Comparison of ENCODE assay signal across 8 cellular contexts in the genomic region with DNA sequence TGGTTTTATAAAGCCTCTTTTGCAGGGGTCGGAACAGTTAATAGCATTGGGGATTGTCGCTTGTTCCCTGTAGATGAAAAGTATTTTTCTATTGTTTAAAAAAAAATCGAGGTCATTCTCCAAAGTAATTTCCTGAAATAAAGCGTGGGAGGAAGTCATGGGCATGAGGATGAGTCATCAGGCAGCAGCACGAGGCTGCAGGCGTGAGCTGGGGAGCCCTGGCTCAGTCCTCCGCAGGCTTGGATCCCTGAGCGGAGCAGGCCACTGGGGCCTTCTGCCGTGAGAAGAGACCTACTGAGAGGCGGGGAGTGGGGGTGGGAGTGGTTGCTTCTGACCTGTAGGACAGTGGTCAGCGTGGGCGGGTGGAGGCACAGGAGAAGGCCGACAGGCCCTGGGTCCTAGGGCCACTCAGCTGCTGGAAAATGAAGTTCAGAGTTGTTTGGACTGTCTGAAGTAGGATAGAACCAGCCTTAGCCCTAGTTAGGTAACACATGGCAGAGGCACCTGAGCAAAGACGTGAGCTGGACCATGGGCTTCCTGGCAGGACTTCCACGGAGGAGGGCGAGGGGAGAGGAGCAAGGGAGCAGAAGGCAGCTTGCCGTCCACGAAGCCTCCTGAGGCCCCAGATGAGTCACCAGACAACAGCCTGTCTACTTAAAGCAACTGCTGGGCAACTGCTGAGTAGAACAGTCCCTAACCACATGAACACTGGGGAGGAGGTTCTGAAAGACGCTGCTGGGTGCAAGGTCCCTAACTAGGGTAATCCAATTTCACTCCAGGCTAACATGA. TPM values are rescaled to one million over a fixed set of nuclear protein-coding genes. Genes with fewer than 3 reads are reported as not detected.
DNase-seq lines count a peak whose midpoint lies in the region; ATAC-seq and TF ChIP-seq lines count a peak whose summit lies in the region.

No MANE protein-coding gene starts in this region.

- CTCF ChIA-PET in activated CD4-positive, alpha-beta memory T cell treated with anti-CD3 and anti-CD28 coated beads, Interleukin-2, amount 10 ng/mL, durations not matched to agents 7 days and 5 days (lab: Charles Lee), result interaction anchor here (0.7 to 1.0 kb wide), 4 partner anchors 8 to 57 kb away, joined by 3 to 8 read pairs (median 3); a partner anchor contains a TSS

- ATAC-seq in natural killer cell, result peak; percentile 18 to 50 (median 39)
- ATAC-seq in upper lobe of left lung (ENCODE audit: low FRiP score in 2 of 2), result peak; percentile 89 to 92
- ATAC-seq in HG03108 (IDR thresholded peaks at IDR 0.05; ENCODE audit: unreplicated experiment), result no peak

- intact Hi-C loops in natural killer cell (cut with micrococcal nuclease), result no loop called here

- H3K4me3 ChIP-seq in GM12865 (ENCODE audit: low read depth, low read length), result no peak overlapping the region
- no peak overlapping the region for H3K4me3 ChIP-seq in esophagus (ENCODE audit: low read depth in 1 of 2, low read length in 2 of 2)
- no peak overlapping the region for H3K4me3 ChIP-seq in upper lobe of left lung

- peak overlapping the region; percentile 86 for H3K27ac Mint-ChIP-seq in activated CD4-positive, alpha-beta memory T cell treated with anti-CD3 and anti-CD28 coated beads, Interleukin-2, amount 10 ng/mL, durations not matched to agents 7 days and 5 days
- peak overlapping the region in 1 of 2 donors; percentile 66 for H3K27ac Mint-ChIP-seq in natural killer cell

- peaks cover 13% of the 10 kb centered on the region for H3K9me3 Mint-ChIP-seq in activated CD4-positive, alpha-beta memory T cell treated with anti-CD3 and anti-CD28 coated beads, Interleukin-2, amount 10 ng/mL, durations not matched to agents 7 days and 5 days
- H3K9me3 Mint-ChIP-seq in natural killer cell, result no peaks in the 10 kb centered on the region

- POLR2A ChIA-PET in activated CD4-positive, alpha-beta memory T cell treated with anti-CD3 and anti-CD28 coated beads, Interleukin-2, amount 10 ng/mL, durations not matched to agents 7 days and 5 days (lab: Charles Lee), result interaction anchor here (0.8 to 9.5 kb wide), 10 partner anchors 8 to 225 kb away, joined by 3 to 177 read pairs (median 4); a partner anchor contains a TSS

- no peak overlapping the region for H3K4me3 Mint-ChIP-seq in activated CD4-positive, alpha-beta memory T cell treated with anti-CD3 and anti-CD28 coated beads, Interleukin-2, amount 10 ng/mL, durations not matched to agents 7 days and 5 days
- H3K4me3 Mint-ChIP-seq in natural killer cell, result no peak overlapping the region

- H3K27me3 ChIP-seq in esophagus (ENCODE audit: control insufficient read depth in 1 of 2, insufficient read depth in 2 of 2, low read length in 2 of 2) (no peaks in the 10 kb centered on the region), upper lobe of left lung (no peaks in the 10 kb centered on the region)

- 9 to 23% methylated on average over 19 of the region's 19 CpGs for WGBS in esophagus, 2 donors
- WGBS in upper lobe of left lung, 2 donors, result 22 to 34% methylated on average over 16 to 19 of the region's 19 CpGs

- peak in 2 of 4 donors; percentile 31 to 70 for TF ChIP-seq POLR2A in upper lobe of left lung (IDR thresholded peaks at IDR 0.05)

- H3K36me3 Mint-ChIP-seq in activated CD4-positive, alpha-beta memory T cell treated with anti-CD3 and anti-CD28 coated beads, Interleukin-2, amount 10 ng/mL, durations not matched to agents 7 days and 5 days (ENCODE audit: low read depth), result peaks cover 23% of the 10 kb centered on the region
- H3K36me3 Mint-ChIP-seq in natural killer cell, result no peaks in the 10 kb centered on the region

- H3K27ac ChIP-seq in esophagus (ENCODE audit: low read depth in 2 of 2, low read length in 1 of 2) (peak overlapping the region; percentile 94 to 97), upper lobe of left lung (peak overlapping the region; percentile 83 to 93 (median 90))

- H3K4me1 Mint-ChIP-seq in activated CD4-positive, alpha-beta memory T cell treated with anti-CD3 and anti-CD28 coated beads, Interleukin-2, amount 10 ng/mL, durations not matched to agents 7 days and 5 days, result peaks cover 41% of the 10 kb centered on the region
- peaks cover 19 to 21% of the 10 kb centered on the region in 2 donors for H3K4me1 Mint-ChIP-seq in natural killer cell

- no peak for TF ChIP-seq CTCF in GM12865 (IDR thresholded peaks at IDR 0.05; ENCODE audit: insufficient read depth, low read depth, low read length, missing control alignments)
- TF ChIP-seq CTCF in natural killer cell (IDR thresholded peaks at IDR 0.05), result no peak
- no peak for TF ChIP-seq CTCF in upper lobe of left lung (IDR thresholded peaks at IDR 0.05)

- TF ChIP-seq EP300 in Ishikawa (IDR thresholded peaks at IDR 0.05; ENCODE audit: borderline replicate concordance), result peak; percentile 52; the same call in 1 of the 2 replicates
- TF ChIP-seq EP300 in upper lobe of left lung (IDR thresholded peaks at IDR 0.05), result peak in 2 of 4 donors; percentile 86 to 97

- TF ChIP-seq RAD21 in Ishikawa (IDR thresholded peaks at IDR 0.05; ENCODE audit: low read depth), result no peak; the same call in 1 of the 2 replicates

- no peaks in the 10 kb centered on the region for H3K27me3 Mint-ChIP-seq in activated CD4-positive, alpha-beta memory T cell treated with anti-CD3 and anti-CD28 coated beads, Interleukin-2, amount 10 ng/mL, durations not matched to agents 7 days and 5 days
- H3K27me3 Mint-ChIP-seq in natural killer cell (ENCODE audit: low read depth in 2 of 2), result no peaks in the 10 kb centered on the region

- H3K9me3 ChIP-seq in esophagus (ENCODE audit: control insufficient read depth in 2 of 2, insufficient read depth in 1 of 2, low read depth in 1 of 2, low read length in 1 of 2) (no peaks in the 10 kb centered on the region), upper lobe of left lung (peaks cover 0 to 7% (median 0%) of the 10 kb centered on the region in 4 donors)

- H3K36me3 ChIP-seq in esophagus (ENCODE audit: control insufficient read depth in 2 of 2, insufficient read depth in 2 of 2, low read length in 1 of 2) (no peaks in the 10 kb centered on the region), upper lobe of left lung (no peaks in the 10 kb centered on the region)

- peaks cover 0 to 15% of the 10 kb centered on the region in 2 donors for H3K4me1 ChIP-seq in esophagus (ENCODE audit: control insufficient read depth in 2 of 2, insufficient read depth in 2 of 2, low read length in 1 of 2)
- peaks cover 35 to 57% (median 45%) of the 10 kb centered on the region in 4 donors for H3K4me1 ChIP-seq in upper lobe of left lung

- DNase-seq in GM12865 (ENCODE audit: low read depth), result peak; percentile 40
- DNase-seq in activated CD4-positive, alpha-beta memory T cell treated with anti-CD3 and anti-CD28 coated beads, Interleukin-2, amount 10 ng/mL, durations not matched to agents 7 days and 5 days, result peak; percentile 59
- no peak for DNase-seq in natural killer cell
- peak; percentile 91 for DNase-seq in upper lobe of left lung
- no peak for DNase-seq in NCI-H146 (lab: John Stamatoyannopoulos, UW)

TF ChIP-seq in Ishikawa, 13 proteins besides CTCF, POLR2A, EP300 and RAD21 (continues in another document):
- TF ChIP-seq TEAD4 (IDR thresholded peaks at IDR 0.05) (peak; percentile 33; the same call in 1 of the 2 replicates), EGR1 (IDR thresholded peaks at IDR 0.05) (peak; percentile 95), NFIC (IDR thresholded peaks at IDR 0.05) (no peak; the same call in 1 of the 2 replicates), TCF12 (IDR thresholded peaks at IDR 0.05; ENCODE audit: low read depth) (peak; percentile 82), FOXM1 (IDR thresholded peaks at IDR 0.05; ENCODE audit: borderline replicate concordance, low read depth) (peak; percentile 55; the same call in 1 of the 2 replicates), CREB1 (IDR thresholded peaks at IDR 0.05; ENCODE audit: low read depth) (no peak), TAF1 (IDR thresholded peaks at IDR 0.05; ENCODE audit: low read depth) (peak; percentile 38), ZBTB7A (IDR thresholded peaks at IDR 0.05; ENCODE audit: low read depth) (no peak), CEBPB (IDR thresholded peaks at IDR 0.05) (no peak)
- TF ChIP-seq, protein P1, sequence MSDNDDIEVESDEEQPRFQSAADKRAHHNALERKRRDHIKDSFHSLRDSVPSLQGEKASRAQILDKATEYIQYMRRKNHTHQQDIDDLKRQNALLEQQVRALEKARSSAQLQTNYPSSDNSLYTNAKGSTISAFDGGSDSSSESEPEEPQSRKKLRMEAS (IDR thresholded peaks at IDR 0.05), result peak; percentile 99
- TF ChIP-seq, protein P2, sequence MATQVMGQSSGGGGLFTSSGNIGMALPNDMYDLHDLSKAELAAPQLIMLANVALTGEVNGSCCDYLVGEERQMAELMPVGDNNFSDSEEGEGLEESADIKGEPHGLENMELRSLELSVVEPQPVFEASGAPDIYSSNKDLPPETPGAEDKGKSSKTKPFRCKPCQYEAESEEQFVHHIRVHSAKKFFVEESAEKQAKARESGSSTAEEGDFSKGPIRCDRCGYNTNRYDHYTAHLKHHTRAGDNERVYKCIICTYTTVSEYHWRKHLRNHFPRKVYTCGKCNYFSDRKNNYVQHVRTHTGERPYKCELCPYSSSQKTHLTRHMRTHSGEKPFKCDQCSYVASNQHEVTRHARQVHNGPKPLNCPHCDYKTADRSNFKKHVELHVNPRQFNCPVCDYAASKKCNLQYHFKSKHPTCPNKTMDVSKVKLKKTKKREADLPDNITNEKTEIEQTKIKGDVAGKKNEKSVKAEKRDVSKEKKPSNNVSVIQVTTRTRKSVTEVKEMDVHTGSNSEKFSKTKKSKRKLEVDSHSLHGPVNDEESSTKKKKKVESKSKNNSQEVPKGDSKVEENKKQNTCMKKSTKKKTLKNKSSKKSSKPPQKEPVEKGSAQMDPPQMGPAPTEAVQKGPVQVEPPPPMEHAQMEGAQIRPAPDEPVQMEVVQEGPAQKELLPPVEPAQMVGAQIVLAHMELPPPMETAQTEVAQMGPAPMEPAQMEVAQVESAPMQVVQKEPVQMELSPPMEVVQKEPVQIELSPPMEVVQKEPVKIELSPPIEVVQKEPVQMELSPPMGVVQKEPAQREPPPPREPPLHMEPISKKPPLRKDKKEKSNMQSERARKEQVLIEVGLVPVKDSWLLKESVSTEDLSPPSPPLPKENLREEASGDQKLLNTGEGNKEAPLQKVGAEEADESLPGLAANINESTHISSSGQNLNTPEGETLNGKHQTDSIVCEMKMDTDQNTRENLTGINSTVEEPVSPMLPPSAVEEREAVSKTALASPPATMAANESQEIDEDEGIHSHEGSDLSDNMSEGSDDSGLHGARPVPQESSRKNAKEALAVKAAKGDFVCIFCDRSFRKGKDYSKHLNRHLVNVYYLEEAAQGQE (IDR thresholded peaks at IDR 0.05; ENCODE audit: low read depth), result no peak

RNA-seq across cellular contexts. Expression of a gene that starts 21.1 kb away (rescaled TPM):
- total RNA-seq in activated CD4-positive, alpha-beta memory T cell treated with anti-CD3 and anti-CD28 coated beads, Interleukin-2, amount 10 ng/mL, durations not matched to agents 7 days and 5 days, result 10 to 100 TPM; 70.5 to 71.3 TPM
- polyA plus RNA-seq in esophagus, result 100 to 1,000 TPM; 412 to 630 TPM
- total RNA-seq in natural killer cell (10 to 100 TPM; 10.8 to 35.7 (median 17.1) TPM), upper lobe of left lung (100 to 1,000 TPM; 205 to 710 (median 440) TPM)

RNA-seq across cellular contexts. Expression of a gene that starts 56.5 kb away (rescaled TPM):
- 100 to 1,000 TPM; 100 to 104 TPM for total RNA-seq in activated CD4-positive, alpha-beta memory T cell treated with anti-CD3 and anti-CD28 coated beads, Interleukin-2, amount 10 ng/mL, durations not matched to agents 7 days and 5 days
- polyA plus RNA-seq in esophagus, result 10 to 100 TPM; 25.4 to 35.8 TPM
- total RNA-seq in natural killer cell (100 to 1,000 TPM; 119 to 140 (median 127) TPM), upper lobe of left lung (10 to 100 TPM; 22.0 to 81.8 (median 59.3) TPM)

Comparison
In these comparisons a context has a peak if more than half of its experiments do, and no peak if none do; other contexts are left out.
1. DNase-seq: peak in GM12865 (single experiment), activated CD4-positive, alpha-beta memory T cell treated with anti-CD3 and anti-CD28 coated beads, Interleukin-2, amount 10 ng/mL, durations not matched to agents 7 days and 5 days (single experiment) and upper lobe of left lung (2 of 2); none in natural killer cell (single experiment) and NCI-H146 (single experiment).